In genomic region chr2:31318360-31319336, GRCh38 we compare ENCODE assay signal across 8 cellular contexts.
DNase-seq lines count a peak whose midpoint lies in the region; ATAC-seq lines count a peak whose summit lies in the region.

No MANE protein-coding gene starts in this region.

- H3K27me3 Mint-ChIP-seq in activated naive CD8-positive, alpha-beta T cell treated with anti-CD3 and anti-CD28 coated beads for 36 hours = no peaks in the 10 kb centered on the region
- H3K27me3 Mint-ChIP-seq in naive B cell = no peaks in the 10 kb centered on the region

- DNase-seq in EL = peak; percentile 87
- peak; percentile 86 for DNase-seq in HCEC 1CT
- DNase-seq in NOMO-1 treated with dmso at 0.1 percent for 144 hours (lab: John Stamatoyannopoulos, UW; ENCODE audit: unreplicated experiment) = peak; percentile 45
- DNase-seq in activated naive CD8-positive, alpha-beta T cell treated with anti-CD3 and anti-CD28 coated beads for 36 hours = peak; percentile 51
- DNase-seq in naive B cell = peak; percentile 15
- DNase-seq in 8988T = no peak
- no peak for DNase-seq in NCI-H446 (lab: John Stamatoyannopoulos, UW)
- no peak for DNase-seq in superior temporal gyrus (ENCODE audit: extremely low spot score)

- no peak overlapping the region for H3K4me3 Mint-ChIP-seq in activated naive CD8-positive, alpha-beta T cell treated with anti-CD3 and anti-CD28 coated beads for 36 hours
- peak overlapping the region; percentile 42 to 86 (median 74) for H3K4me3 Mint-ChIP-seq in naive B cell

- ATAC-seq in naive B cell (ENCODE audit: low read depth in 2 of 2) = peak; percentile 70 to 80

- H3K4me1 Mint-ChIP-seq in activated naive CD8-positive, alpha-beta T cell treated with anti-CD3 and anti-CD28 coated beads for 36 hours = peaks cover 43% of the 10 kb centered on the region
- H3K4me1 Mint-ChIP-seq in naive B cell = peaks cover 40 to 47% (median 42%) of the 10 kb centered on the region in 3 donors

- H3K9me3 Mint-ChIP-seq in activated naive CD8-positive, alpha-beta T cell treated with anti-CD3 and anti-CD28 coated beads for 36 hours = no peaks in the 10 kb centered on the region
- no peaks in the 10 kb centered on the region for H3K9me3 Mint-ChIP-seq in naive B cell

- no peaks in the 10 kb centered on the region for H3K36me3 Mint-ChIP-seq in activated naive CD8-positive, alpha-beta T cell treated with anti-CD3 and anti-CD28 coated beads for 36 hours
- H3K36me3 Mint-ChIP-seq in naive B cell = no peaks in the 10 kb centered on the region

- H3K27ac Mint-ChIP-seq in activated naive CD8-positive, alpha-beta T cell treated with anti-CD3 and anti-CD28 coated beads for 36 hours = no peak overlapping the region
- H3K27ac Mint-ChIP-seq in naive B cell = peak overlapping the region; percentile 86 to 95 (median 90)

Comparison
In these comparisons a context has a peak if more than half of its experiments do, and no peak if none do; other contexts are left out.
1. DNase-seq: peak in EL (single experiment), HCEC 1CT (single experiment), NOMO-1 treated with dmso at 0.1 percent for 144 hours (single experiment), activated naive CD8-positive, alpha-beta T cell treated with anti-CD3 and anti-CD28 coated beads for 36 hours (single experiment) and naive B cell (single experiment); none in 8988T (single experiment), NCI-H446 (0 of 2) and superior temporal gyrus (single experiment).